Comparison of ENCODE assay signal across 23 cellular contexts in genomic region chr20:61546641-61547040, GRCh38.
DNase-seq lines count a peak whose midpoint lies in the region; ATAC-seq, FAIRE-seq and TF ChIP-seq lines count a peak whose summit lies in the region.
"Had no signal": no experiment of that assay in that cellular context is flagged by ENCODE, and none has a peak within 500 bp of the region (broad histone marks: within the 10 kb centered on the region; RNA-seq: fewer than 3 reads in every experiment).

No MANE protein-coding gene starts in this region.

- 90% methylated on average over 12 of the region's 12 CpGs; no CpG with 5 or more reads in 1 of the 2 experiments for WGBS in H1 (ENCODE audit: extremely low coverage in 1 of 2, insufficient coverage in 1 of 2, insufficient read length in 1 of 2, insufficient replicate concordance in 2 of 2, low coverage in 1 of 2, low lambda C conversion rate in 2 of 2, missing lambda C conversion rate in 1 of 2), 2 experiments
- no CpG with 5 or more reads among the region's 12 CpGs for WGBS in neuronal stem cell (ENCODE audit: extremely low coverage in 2 of 2, insufficient read length in 2 of 2, insufficient replicate concordance in 1 of 2), 2 donors
- 91% methylated on average over 12 of the region's 12 CpGs for WGBS in suprapubic skin

- H3K36me3 ChIP-seq in H1 (ENCODE audit: control insufficient read depth in 2 of 4, insufficient read depth in 4 of 4, low read length in 3 of 4): no peaks in the 10 kb centered on the region
- H3K36me3 ChIP-seq in neuronal stem cell (replicated peaks in 1 of 2; ENCODE audit: control insufficient read depth in 2 of 2, insufficient read depth in 2 of 2, low read length in 2 of 2): no peaks in the 10 kb centered on the region
- H3K36me3 ChIP-seq in suprapubic skin: no peaks in the 10 kb centered on the region
- H3K36me3 ChIP-seq: BLaER1 treated with 17β-estradiol and CSF1 and Interleukin-3, amounts not matched to agents 10 nM and 100 nM had no signal

- DNase-seq in NCI-H1105 treated with DMSO at 0.1 percent for 48 hours (lab: John Stamatoyannopoulos, UW) (peak; percentile 9), NCI-H1105 (lab: John Stamatoyannopoulos, UW) (no peak), NCI-H2171 treated with DMSO at 0.1 percent for 48 hours (lab: John Stamatoyannopoulos, UW) (peak; percentile 5), NCI-H2171 (lab: John Stamatoyannopoulos, UW) (no peak), H1 (ENCODE audit: low read depth in 1 of 2, low spot score in 2 of 2) (no peak), neuronal stem cell (ENCODE audit: low spot score) (no peak), suprapubic skin (ENCODE audit: low spot score in 2 of 2) (no peak)
- DNase-seq: AML-193; Caco-2; Calu3; CD4-positive, alpha-beta T cell; CD8-positive, alpha-beta T cell; DMS79 treated with DMSO at 0.1 percent for 48 hours; GF-D8 had no signal

- H2BK12ac ChIP-seq in H1 (ENCODE audit: low read depth, low read length) (0 out of 2 replicates have a peak overlapping the region, but pooled peaks have one; percentile 27), neuronal stem cell (ENCODE audit: low read length) (no peak overlapping the region)

- H2AFZ ChIP-seq in H1 (ENCODE audit: low read length) (no peak overlapping the region), neuronal stem cell (ENCODE audit: low read length) (no peak overlapping the region)

- TF ChIP-seq RAD21 in H1 (IDR thresholded peaks at IDR 0.05 in 1 of 2, conservative IDR thresholded peaks at IDR 0.05 in 1 of 2; ENCODE audit: low read depth in 2 of 2, low read length in 2 of 2): no peak

- no peak overlapping the region for H4K91ac ChIP-seq in H1 (replicated peaks; ENCODE audit: insufficient read length, low read length)
- no peak overlapping the region for H4K91ac ChIP-seq in neuronal stem cell (ENCODE audit: low read depth, low read length, poor library complexity)

- H3K79me1 ChIP-seq in H1 (ENCODE audit: low read depth, low read length) (no peaks in the 10 kb centered on the region), neuronal stem cell (ENCODE audit: low read depth, low read length) (peaks cover 2% of the 10 kb centered on the region)

- POLR2A ChIA-PET in H1 (lab: Charles Lee; ENCODE audit: partially characterized antibody): interaction anchor here (0.9 kb wide), 1 partner anchor 13 kb away, joined by 3 read pairs; no protein-coding TSS in a partner anchor

- no peak overlapping the region for H3K4me2 ChIP-seq in H1 (ENCODE audit: insufficient read depth in 1 of 2, low read depth in 2 of 2, low read length in 2 of 2)
- H3K4me2 ChIP-seq in neuronal stem cell (ENCODE audit: insufficient read depth, low read length, poor library complexity, severe bottlenecking): no peak overlapping the region
- H3K4me2 ChIP-seq: A549; BLaER1 treated with 17β-estradiol and CSF1 and Interleukin-3, amounts not matched to agents 10 nM and 100 nM had no signal

- H3K9me3 ChIP-seq in H1 (ENCODE audit: insufficient read depth in 2 of 2, low read depth in 1 of 2, low read length in 1 of 2) (peaks cover 7 to 8% of the 10 kb centered on the region in 2 experiments), neuronal stem cell (replicated peaks in 1 of 2; ENCODE audit: control insufficient read depth in 2 of 2, insufficient read depth in 1 of 2, low read depth in 1 of 2, low read length in 2 of 2) (peaks cover 5 to 7% of the 10 kb centered on the region in 2 donors), suprapubic skin (no peaks in the 10 kb centered on the region)
- H3K9me3 ChIP-seq: A549 had no signal

- no peak overlapping the region for H4K8ac ChIP-seq in H1 (ENCODE audit: extremely low read depth, insufficient read depth, low read length)
- H4K8ac ChIP-seq in neuronal stem cell (ENCODE audit: low read depth, low read length): no peak overlapping the region

- H3K23ac ChIP-seq in H1 (ENCODE audit: insufficient read length) (no peak overlapping the region), neuronal stem cell (ENCODE audit: low read depth, low read length, poor library complexity) (no peak overlapping the region)

- H3K79me2 ChIP-seq in H1 (ENCODE audit: control insufficient read depth in 1 of 2, insufficient read depth in 2 of 2, low read length in 2 of 2): no peaks in the 10 kb centered on the region

- TF ChIP-seq POLR2A in H1 (IDR thresholded peaks at IDR 0.05; ENCODE audit: control extremely low read depth in 1 of 2, low read depth in 2 of 2, low read length in 2 of 2) (no peak), suprapubic skin (IDR thresholded peaks at IDR 0.05) (no peak)

- H2BK120ac ChIP-seq in H1 (replicated peaks; ENCODE audit: low read depth, low read length): no peak overlapping the region
- H2BK120ac ChIP-seq in neuronal stem cell (ENCODE audit: low read depth, low read length): no peak overlapping the region

- TF ChIP-seq EP300 in H1 (IDR thresholded peaks at IDR 0.05; ENCODE audit: borderline replicate concordance in 1 of 2, low read depth in 2 of 2, low read length in 2 of 2) (no peak), suprapubic skin (IDR thresholded peaks at IDR 0.05) (no peak)

- H2BK15ac ChIP-seq in H1 (ENCODE audit: low read length): no peak overlapping the region; the same call in 1 of the 2 replicates
- no peak overlapping the region for H2BK15ac ChIP-seq in neuronal stem cell (ENCODE audit: low read length)

- H2BK20ac ChIP-seq in H1 (ENCODE audit: low read length): no peak overlapping the region

- H2AK5ac ChIP-seq in H1 (ENCODE audit: low read depth, low read length) (0 out of 2 replicates have a peak overlapping the region, but pooled peaks have one; percentile 65), neuronal stem cell (ENCODE audit: low read depth, low read length) (peak overlapping the region; percentile 3)

- H3K14ac ChIP-seq in H1 (ENCODE audit: insufficient read length) (no peak overlapping the region), neuronal stem cell (ENCODE audit: low read length) (no peak overlapping the region)

- no peak for ATAC-seq in HG03025 (IDR thresholded peaks at IDR 0.05; ENCODE audit: low FRiP score, unreplicated experiment)
- ATAC-seq: A549; CD8-positive, alpha-beta T cell had no signal

- no peak overlapping the region for H3K4ac ChIP-seq in H1 (replicated peaks; ENCODE audit: insufficient read length, low read depth, low read length)
- no peak overlapping the region for H3K4ac ChIP-seq in neuronal stem cell (ENCODE audit: low read length)

- no peak overlapping the region for H3K56ac ChIP-seq in H1 (replicated peaks; ENCODE audit: insufficient read length, low read depth, low read length)

- H3K18ac ChIP-seq in H1 (ENCODE audit: extremely low read depth, low read length) (no peak overlapping the region), neuronal stem cell (ENCODE audit: low read length) (peak overlapping the region; percentile 76)

- H3K9ac ChIP-seq in H1 (replicated peaks in 1 of 4; ENCODE audit: extremely low read depth in 1 of 4, low read depth in 3 of 4, low read length in 3 of 4) (no peak overlapping the region), neuronal stem cell (ENCODE audit: low read depth, low read length, poor library complexity) (no peak overlapping the region)
- H3K9ac ChIP-seq: BLaER1 treated with 17β-estradiol and CSF1 and Interleukin-3, amounts not matched to agents 10 nM and 100 nM had no signal

- H3K23me2 ChIP-seq in H1 (ENCODE audit: low read depth, low read length): peaks cover 2% of the 10 kb centered on the region; the same call in 1 of the 2 replicates

- peaks cover 0 to 2% (median under 1%) of the 10 kb centered on the region in 4 experiments; a peak in 4 of 7 replicates for H3K27me3 ChIP-seq in H1 (replicated peaks in 1 of 4; ENCODE audit: control insufficient read depth in 3 of 4, extremely low read depth in 1 of 4, insufficient read depth in 3 of 4, low read length in 3 of 4)
- H3K27me3 ChIP-seq in neuronal stem cell (ENCODE audit: control insufficient read depth in 3 of 3, insufficient read depth in 3 of 3, low read depth in 1 of 3, low read length in 3 of 3): no peaks in the 10 kb centered on the region
- H3K27me3 ChIP-seq in suprapubic skin: peaks cover 9% of the 10 kb centered on the region
- H3K27me3 ChIP-seq: BLaER1 treated with 17β-estradiol and CSF1 and Interleukin-3, amounts not matched to agents 10 nM and 100 nM had no signal

- H2BK5ac ChIP-seq in H1 (ENCODE audit: low read depth, low read length) (no peak overlapping the region), neuronal stem cell (ENCODE audit: low read length) (no peak overlapping the region)

- H3K4me1 ChIP-seq in H1 (replicated peaks in 1 of 4; ENCODE audit: control insufficient read depth in 3 of 4, insufficient read depth in 4 of 4, low read length in 3 of 4) (no peaks in the 10 kb centered on the region), neuronal stem cell (ENCODE audit: control insufficient read depth in 2 of 2, insufficient read depth in 1 of 2, low read depth in 1 of 2, low read length in 2 of 2) (no peaks in the 10 kb centered on the region), suprapubic skin (no peaks in the 10 kb centered on the region)
- H3K4me1 ChIP-seq: A549, Caco-2 had no signal

- H3K4me3 ChIP-seq in H1 (ENCODE audit: extremely low read depth in 1 of 4, insufficient read depth in 2 of 4, low read depth in 3 of 4, low read length in 4 of 4): no peak overlapping the region
- no peak overlapping the region for H3K4me3 ChIP-seq in neuronal stem cell (ENCODE audit: low read length in 2 of 2)
- no peak overlapping the region for H3K4me3 ChIP-seq in suprapubic skin
- H3K4me3 ChIP-seq: A549; BLaER1 treated with 17β-estradiol and CSF1 and Interleukin-3, amounts not matched to agents 10 nM and 100 nM had no signal

- no peaks in the 10 kb centered on the region for H4K20me1 ChIP-seq in H1 (replicated peaks in 1 of 2; ENCODE audit: control insufficient read depth in 1 of 2, insufficient read depth in 2 of 2, low read length in 2 of 2)
- H4K20me1 ChIP-seq: BLaER1 treated with 17β-estradiol and CSF1 and Interleukin-3, amounts not matched to agents 10 nM and 100 nM had no signal

- TF ChIP-seq CTCF in H1 (IDR thresholded peaks at IDR 0.05; ENCODE audit: control extremely low read depth in 1 of 3, insufficient read depth in 1 of 3, low read depth in 1 of 3, low read length in 3 of 3) (no peak), suprapubic skin (IDR thresholded peaks at IDR 0.05) (no peak)

- CTCF ChIA-PET in H1 (lab: Charles Lee; ENCODE audit: partially characterized antibody): no interaction called here

- H4K5ac ChIP-seq in H1 (ENCODE audit: insufficient read length, low read depth, low read length): no peak overlapping the region

- FAIRE-seq in H1 (lab: Jason Lieb, UNC): no peak
- FAIRE-seq: A549, D721Med, G401.6, GM12891, GM19239 had no signal

- H3K27ac ChIP-seq in H1 (ENCODE audit: low read depth, low read length) (no peak overlapping the region), neuronal stem cell (replicated peaks; ENCODE audit: low read length) (no peak overlapping the region), suprapubic skin (no peak overlapping the region)
- H3K27ac ChIP-seq: 22Rv1; A549; BLaER1 treated with 17β-estradiol and CSF1 and Interleukin-3, amounts not matched to agents 10 nM and 100 nM; C4-2B had no signal

TF ChIP-seq in H1, 55 proteins besides CTCF, POLR2A, EP300 and RAD21 (continues in another document):
- TF ChIP-seq SAP30 (IDR thresholded peaks at IDR 0.05; ENCODE audit: insufficient read depth, insufficient replicate concordance, low read length): no peak
- TF ChIP-seq SRF (IDR thresholded peaks at IDR 0.05; ENCODE audit: low read depth, low read length): no peak
- TF ChIP-seq ZNF274 (IDR thresholded peaks at IDR 0.05; ENCODE audit: borderline replicate concordance, extremely low read depth, low read length): no peak
- TF ChIP-seq TBP (IDR thresholded peaks at IDR 0.05; ENCODE audit: low read depth, low read length): no peak

Comparison
In these comparisons a context has a peak if more than half of its experiments do, and no peak if none do; other contexts are left out.
1. DNase-seq: peak in NCI-H1105 treated with DMSO at 0.1 percent for 48 hours (single experiment) and NCI-H2171 treated with DMSO at 0.1 percent for 48 hours (single experiment); none in NCI-H1105 (single experiment), NCI-H2171 (single experiment), H1 (0 of 2), neuronal stem cell (single experiment) and suprapubic skin (0 of 2).